8 cellular contexts compared by ENCODE assay signal in genomic region chr3:53254810-53255359, GRCh38. TPM values are rescaled to one million over a fixed set of nuclear protein-coding genes. Genes with fewer than 3 reads are reported as not detected.
DNase-seq lines count a peak whose midpoint lies in the region; ATAC-seq, FAIRE-seq and TF ChIP-seq lines count a peak whose summit lies in the region.

No MANE protein-coding gene starts in this region.

- H3K27ac ChIP-seq in C4-2B (peak overlapping the region; percentile 95), SK-N-MC (no peak overlapping the region), heart right ventricle (peak overlapping the region; percentile 23 to 95 (median 90))

- peak; percentile 72 for DNase-seq in GM19239 (ENCODE audit: insufficient read length, low spot score)
- DNase-seq in SK-N-MC (ENCODE audit: low read depth, low spot score): no peak
- DNase-seq in adipocyte (ENCODE audit: low read depth): peak; percentile 65
- peak; percentile 66 for DNase-seq in heart right ventricle
- peak; percentile 29 to 92 (median 52) for DNase-seq in posterior cingulate gyrus
- DNase-seq in NCI-H446 treated with DMSO at 0.1 percent for 48 hours (lab: John Stamatoyannopoulos, UW): no peak

- H3K36me3 ChIP-seq in SK-N-MC (ENCODE audit: insufficient read depth, low read length) (no peaks in the 10 kb centered on the region), adipocyte (ENCODE audit: control insufficient read depth, insufficient read depth, low read length, severe bottlenecking) (no peaks in the 10 kb centered on the region), heart right ventricle (no peaks in the 10 kb centered on the region)

- peak overlapping the region; percentile 81 for H3K9ac ChIP-seq in SK-N-MC (ENCODE audit: insufficient read length)
- H3K9ac ChIP-seq in adipocyte (ENCODE audit: low read length): peak overlapping the region; percentile 98

- no peak for TF ChIP-seq CTCF in C4-2B (conservative IDR thresholded peaks at IDR 0.05)
- TF ChIP-seq CTCF in heart right ventricle (IDR thresholded peaks at IDR 0.05): no peak

- WGBS in heart right ventricle, 2 donors: 2% methylated on average over 21 of the region's 21 CpGs

- peaks cover 52% of the 10 kb centered on the region for H3K4me1 ChIP-seq in adipocyte (ENCODE audit: control insufficient read depth, insufficient read depth, low read length)
- peaks cover 16 to 62% (median 54%) of the 10 kb centered on the region in 9 donors for H3K4me1 ChIP-seq in heart right ventricle

- peak; percentile 87 for FAIRE-seq in GM19239 (lab: Jason Lieb, UNC)

- H3K27me3 ChIP-seq in adipocyte (replicated peaks; ENCODE audit: control insufficient read depth, insufficient read depth, low read length) (no peaks in the 10 kb centered on the region), heart right ventricle (no peaks in the 10 kb centered on the region)

- ATAC-seq in HG03442 (IDR thresholded peaks at IDR 0.05; ENCODE audit: unreplicated experiment) (peak; percentile 36), heart right ventricle (peak; percentile 46 to 81 (median 63))

- H3K9me3 ChIP-seq in SK-N-MC (ENCODE audit: low read depth, low read length): no peaks in the 10 kb centered on the region
- no peaks in the 10 kb centered on the region for H3K9me3 ChIP-seq in adipocyte (ENCODE audit: control insufficient read depth, low read length)
- no peaks in the 10 kb centered on the region for H3K9me3 ChIP-seq in heart right ventricle

- intact Hi-C loops in heart right ventricle (cut with DNase I): loop anchor here in 2 of 10 donors (5.0 to 10.0 kb wide), 2 partner anchors 87 to 90 kb away; partner anchors contain the start of gene DCP1A (in 1 of the 2)
- intact Hi-C loops in posterior cingulate gyrus (cut with DNase I): no loop called here

- peak overlapping the region; percentile 81 for H3K4me3 ChIP-seq in SK-N-MC
- H3K4me3 ChIP-seq in adipocyte (ENCODE audit: low read length): peak overlapping the region; percentile 99
- peak overlapping the region; percentile 61 to 95 (median 77) for H3K4me3 ChIP-seq in heart right ventricle

RNA-seq across cellular contexts. Expression of gene TKT, which starts 0.9 kb away (rescaled TPM):
- total RNA-seq in heart right ventricle: 10 to 100 TPM; 16.5 to 81.8 (median 25.1) TPM
- 10 to 100 TPM; 54.6 to 91.4 TPM for polyA plus RNA-seq in heart right ventricle

Comparison
In these comparisons a context has a peak if more than half of its experiments do, and no peak if none do; other contexts are left out.
1. DNase-seq: peak in GM19239 (single experiment), adipocyte (single experiment), heart right ventricle (2 of 2) and posterior cingulate gyrus (10 of 10); none in SK-N-MC (single experiment) and NCI-H446 treated with DMSO at 0.1 percent for 48 hours (single experiment).
2. Peak in every context shown above with its lines, with median percentiles within 50 percentile points of each other: H3K4me3 ChIP-seq.